ENCODE assay signal across 17 cellular contexts in genomic region chr2:138298120-138298814, GRCh38.
DNase-seq lines count a peak whose midpoint lies in the region; ATAC-seq and TF ChIP-seq lines count a peak whose summit lies in the region.
"Had no signal": no experiment of that assay in that cellular context is flagged by ENCODE, and none has a peak within 500 bp of the region (broad histone marks: within the 10 kb centered on the region; RNA-seq: fewer than 3 reads in every experiment).

No MANE protein-coding gene starts in this region.

- intact Hi-C loops in esophagus muscularis mucosa (cut with DNase I), result no loop called here

- WGBS in esophagus muscularis mucosa, result 94% methylated on average over 11 of the region's 11 CpGs

- ATAC-seq in GM18867 (IDR thresholded peaks at IDR 0.05; ENCODE audit: unreplicated experiment) (peak; percentile 72), GM21390 (IDR thresholded peaks at IDR 0.05; ENCODE audit: unreplicated experiment) (peak; percentile 77), HG02943 (IDR thresholded peaks at IDR 0.05; ENCODE audit: low read depth, unreplicated experiment) (peak; percentile 79), HG03521 (IDR thresholded peaks at IDR 0.05; ENCODE audit: unreplicated experiment) (peak; percentile 58)
- ATAC-seq: heart left ventricle; left lung; naive thymus-derived CD8-positive, alpha-beta T cell; right lobe of liver had no signal

- no peaks in the 10 kb centered on the region for H3K9me3 ChIP-seq in esophagus muscularis mucosa
- H3K9me3 ChIP-seq: heart left ventricle, left lung, Peyer's patch, right lobe of liver had no signal

- no peak overlapping the region for H3K27ac ChIP-seq in esophagus muscularis mucosa (replicated peaks in 1 of 4)
- H3K27ac ChIP-seq: heart left ventricle, left lung, Peyer's patch, right lobe of liver had no signal

- no peaks in the 10 kb centered on the region for H3K36me3 ChIP-seq in esophagus muscularis mucosa
- H3K36me3 ChIP-seq: heart left ventricle, left lung, Peyer's patch, right lobe of liver had no signal

- DNase-seq in NK-92 (lab: John Stamatoyannopoulos, UW; ENCODE audit: unreplicated experiment) (no peak), hepatic stellate cell (ENCODE audit: low spot score) (no peak), esophagus muscularis mucosa (ENCODE audit: extremely low spot score) (no peak)
- DNase-seq in stimulated activated CD4-positive, alpha-beta T cell treated with anti-CD3 and anti-CD28 coated beads, Interleukin-4, amount 100 ng/mL, for 24 hours, result no peak
- DNase-seq: activated CD4-positive, alpha-beta T cell treated with anti-CD3 and anti-CD28 coated beads, Interleukin-2, amount 50 U/mL, for 1 hour; activated effector memory CD4-positive, alpha-beta T cell treated with anti-CD3 and anti-CD28 coated beads, Interleukin-2, amount 50 U/mL, for 16 hours; EL; heart left ventricle; left lung; naive thymus-derived CD8-positive, alpha-beta T cell; NCI-H446; Peyer's patch; right lobe of liver had no signal

- TF ChIP-seq CTCF in esophagus muscularis mucosa (IDR thresholded peaks at IDR 0.05), result no peak

- H3K27me3 ChIP-seq in esophagus muscularis mucosa, result no peaks in the 10 kb centered on the region
- H3K27me3 ChIP-seq: heart left ventricle, left lung, Peyer's patch, right lobe of liver had no signal

- H3K4me3 ChIP-seq in esophagus muscularis mucosa, result no peak overlapping the region
- H3K4me3 ChIP-seq: heart left ventricle, left lung, Peyer's patch, right lobe of liver had no signal

- TF ChIP-seq POLR2A in esophagus muscularis mucosa (IDR thresholded peaks at IDR 0.05; ENCODE audit: low read depth), result no peak

- TF ChIP-seq EP300 in esophagus muscularis mucosa (IDR thresholded peaks at IDR 0.05), result no peak

- H3K4me1 ChIP-seq in esophagus muscularis mucosa, result peaks cover 0 to 7% (median 0%) of the 10 kb centered on the region in 4 donors
- H3K4me1 ChIP-seq: heart left ventricle, left lung, Peyer's patch, right lobe of liver had no signal
